13 cellular contexts compared by ENCODE assay signal in genomic region chr18:54148678-54149077, GRCh38.
DNase-seq lines count a peak whose midpoint lies in the region; ATAC-seq and TF ChIP-seq lines count a peak whose summit lies in the region.
"Had no signal": no experiment of that assay in that cellular context is flagged by ENCODE, and none has a peak within 500 bp of the region (broad histone marks: within the 10 kb centered on the region; RNA-seq: fewer than 3 reads in every experiment).

No MANE protein-coding gene starts in this region.

- no peak overlapping the region for H3K4me3 Mint-ChIP-seq in activated CD4-positive, alpha-beta T cell treated with anti-CD3 and anti-CD28 coated beads, Interleukin-2, amount 10 ng/mL, durations not matched to agents 7 days and 5 days
- no peak overlapping the region for H3K4me3 Mint-ChIP-seq in activated CD8-positive, alpha-beta T cell treated with anti-CD3 and anti-CD28 coated beads, Interleukin-2, amount 10 ng/mL, durations not matched to agents 7 days and 5 days

- H3K4me3 ChIP-seq in subcutaneous abdominal adipose tissue (ENCODE audit: low read depth in 1 of 5, low read length in 5 of 5), result no peak overlapping the region

- peaks cover under 1% of the 10 kb centered on the region for H3K9me3 Mint-ChIP-seq in activated CD4-positive, alpha-beta T cell treated with anti-CD3 and anti-CD28 coated beads, Interleukin-2, amount 10 ng/mL, durations not matched to agents 7 days and 5 days
- H3K9me3 Mint-ChIP-seq in activated CD8-positive, alpha-beta T cell treated with anti-CD3 and anti-CD28 coated beads, Interleukin-2, amount 10 ng/mL, durations not matched to agents 7 days and 5 days (ENCODE audit: insufficient read depth), result peaks cover under 1% of the 10 kb centered on the region

- DNase-seq in activated CD4-positive, alpha-beta T cell treated with anti-CD3 and anti-CD28 coated beads, Interleukin-2, amount 10 ng/mL, durations not matched to agents 7 days and 5 days, result no peak
- no peak for DNase-seq in activated CD4-positive, alpha-beta T cell treated with anti-CD3 and anti-CD28 coated beads, Interleukin-2, amount 50 U/mL, for 1 hour
- DNase-seq in activated CD8-positive, alpha-beta T cell treated with anti-CD3 and anti-CD28 coated beads, Interleukin-2, amount 10 ng/mL, durations not matched to agents 7 days and 5 days, result no peak
- no peak for DNase-seq in foreskin keratinocyte
- DNase-seq in NCI-H69 (lab: John Stamatoyannopoulos, UW), result no peak
- no peak for DNase-seq in stimulated activated CD4-positive, alpha-beta T cell treated with anti-CD3 and anti-CD28 coated beads, Interleukin-4, amount 100 ng/mL, for 4 hours
- DNase-seq in SW 1271 (lab: John Stamatoyannopoulos, UW), result no peak
- DNase-seq: cortex of kidney, Karpas-422, left ventricle myocardium superior, substantia nigra had no signal

- H3K27ac Mint-ChIP-seq in activated CD4-positive, alpha-beta T cell treated with anti-CD3 and anti-CD28 coated beads, Interleukin-2, amount 10 ng/mL, durations not matched to agents 7 days and 5 days, result peak overlapping the region; percentile 54
- peak overlapping the region; percentile 46 for H3K27ac Mint-ChIP-seq in activated CD8-positive, alpha-beta T cell treated with anti-CD3 and anti-CD28 coated beads, Interleukin-2, amount 10 ng/mL, durations not matched to agents 7 days and 5 days

- POLR2A ChIA-PET in activated CD4-positive, alpha-beta T cell treated with anti-CD3 and anti-CD28 coated beads, Interleukin-2, amount 10 ng/mL, durations not matched to agents 7 days and 5 days (lab: Charles Lee), result no interaction called here
- POLR2A ChIA-PET in activated CD8-positive, alpha-beta T cell treated with anti-CD3 and anti-CD28 coated beads, Interleukin-2, amount 10 ng/mL, durations not matched to agents 7 days and 5 days (lab: Charles Lee), result no interaction called here

- H3K27ac ChIP-seq in foreskin keratinocyte, result peak overlapping the region; percentile 81
- H3K27ac ChIP-seq in subcutaneous abdominal adipose tissue (ENCODE audit: low read depth, low read length), result peak overlapping the region; percentile 17
- H3K27ac ChIP-seq: parathyroid adenoma had no signal

- H3K9ac ChIP-seq in subcutaneous abdominal adipose tissue (ENCODE audit: low read length in 5 of 5), result no peak overlapping the region
- H3K9ac ChIP-seq: parathyroid adenoma had no signal

- peaks cover 14 to 23% (median 18%) of the 10 kb centered on the region in 5 donors for H3K36me3 ChIP-seq in subcutaneous abdominal adipose tissue (ENCODE audit: control insufficient read depth in 5 of 5, insufficient read depth in 5 of 5, low read length in 5 of 5)

- H3K9me3 ChIP-seq in subcutaneous abdominal adipose tissue (ENCODE audit: control insufficient read depth in 5 of 5, low read length in 5 of 5), result peaks cover 0 to under 1% (median 0%) of the 10 kb centered on the region in 5 donors

- H3K27me3 ChIP-seq in foreskin keratinocyte (no peaks in the 10 kb centered on the region), subcutaneous abdominal adipose tissue (ENCODE audit: control insufficient read depth in 5 of 5, insufficient read depth in 4 of 5, low read length in 5 of 5) (no peaks in the 10 kb centered on the region)

- no peak for TF ChIP-seq CTCF in foreskin keratinocyte (conservative IDR thresholded peaks at IDR 0.05)

- no peak for ATAC-seq in activated CD8-positive, alpha-beta T cell treated with anti-CD3 and anti-CD28 coated beads, Interleukin-2, amount 10 ng/mL, durations not matched to agents 7 days and 5 days
- ATAC-seq in foreskin keratinocyte, result no peak

- H3K36me3 Mint-ChIP-seq in activated CD4-positive, alpha-beta T cell treated with anti-CD3 and anti-CD28 coated beads, Interleukin-2, amount 10 ng/mL, durations not matched to agents 7 days and 5 days (ENCODE audit: low read depth), result peaks cover 33% of the 10 kb centered on the region
- peaks cover 35% of the 10 kb centered on the region for H3K36me3 Mint-ChIP-seq in activated CD8-positive, alpha-beta T cell treated with anti-CD3 and anti-CD28 coated beads, Interleukin-2, amount 10 ng/mL, durations not matched to agents 7 days and 5 days (ENCODE audit: low read depth)

- peaks cover 39% of the 10 kb centered on the region for H3K4me1 Mint-ChIP-seq in activated CD4-positive, alpha-beta T cell treated with anti-CD3 and anti-CD28 coated beads, Interleukin-2, amount 10 ng/mL, durations not matched to agents 7 days and 5 days
- peaks cover 20% of the 10 kb centered on the region for H3K4me1 Mint-ChIP-seq in activated CD8-positive, alpha-beta T cell treated with anti-CD3 and anti-CD28 coated beads, Interleukin-2, amount 10 ng/mL, durations not matched to agents 7 days and 5 days (ENCODE audit: low read depth)

- CTCF ChIA-PET in activated CD4-positive, alpha-beta T cell treated with anti-CD3 and anti-CD28 coated beads, Interleukin-2, amount 10 ng/mL, durations not matched to agents 7 days and 5 days (lab: Charles Lee), result interaction anchor here (0.9 to 1.0 kb wide), 2 partner anchors 9 to 13 kb away, joined by 3 read pairs; no protein-coding TSS in a partner anchor
- CTCF ChIA-PET in activated CD8-positive, alpha-beta T cell treated with anti-CD3 and anti-CD28 coated beads, Interleukin-2, amount 10 ng/mL, durations not matched to agents 7 days and 5 days (lab: Charles Lee), result interaction anchor here (1.2 to 1.4 kb wide), 3 partner anchors 21 to 29 kb away, joined by 3 to 6 read pairs (median 3); no protein-coding TSS in a partner anchor

- peaks cover 43% of the 10 kb centered on the region for H3K4me1 ChIP-seq in foreskin keratinocyte
- H3K4me1 ChIP-seq in subcutaneous abdominal adipose tissue (ENCODE audit: control insufficient read depth in 5 of 5, insufficient read depth in 5 of 5, low read length in 5 of 5), result no peaks in the 10 kb centered on the region
- H3K4me1 ChIP-seq: parathyroid adenoma had no signal

- no peaks in the 10 kb centered on the region for H3K27me3 Mint-ChIP-seq in activated CD4-positive, alpha-beta T cell treated with anti-CD3 and anti-CD28 coated beads, Interleukin-2, amount 10 ng/mL, durations not matched to agents 7 days and 5 days
- no peaks in the 10 kb centered on the region for H3K27me3 Mint-ChIP-seq in activated CD8-positive, alpha-beta T cell treated with anti-CD3 and anti-CD28 coated beads, Interleukin-2, amount 10 ng/mL, durations not matched to agents 7 days and 5 days (ENCODE audit: low read depth)
